Comparison of ENCODE assay signal across 10 cellular contexts in the genomic region with DNA sequence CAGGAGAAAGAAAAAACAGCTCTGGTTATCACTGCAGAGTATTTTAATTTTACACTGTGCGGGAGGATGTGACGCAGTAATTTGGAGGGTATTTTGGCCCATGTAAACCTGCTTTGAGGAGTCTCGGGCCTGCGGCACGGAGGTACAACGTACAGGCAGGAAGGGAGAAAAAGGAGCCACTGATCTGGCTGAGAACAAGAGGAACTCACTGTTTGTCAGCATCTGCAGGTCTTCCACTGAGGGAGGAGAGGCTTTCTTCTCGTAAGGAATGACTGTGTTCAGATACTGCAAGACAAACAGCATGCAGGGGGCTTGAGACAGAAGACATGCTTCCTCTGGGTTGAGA. TPM values are rescaled to one million over a fixed set of nuclear protein-coding genes. Genes with fewer than 3 reads are reported as not detected.
DNase-seq lines count a peak whose midpoint lies in the region; ATAC-seq and TF ChIP-seq lines count a peak whose summit lies in the region.
"Had no signal": no experiment of that assay in that cellular context is flagged by ENCODE, and none has a peak within 500 bp of the region (broad histone marks: within the 10 kb centered on the region; RNA-seq: fewer than 3 reads in every experiment).

No MANE protein-coding gene starts in this region.

- POLR2A ChIA-PET in activated CD4-positive, alpha-beta memory T cell treated with anti-CD3 and anti-CD28 coated beads, Interleukin-2, amount 10 ng/mL, durations not matched to agents 7 days and 5 days (lab: Charles Lee) = no interaction called here

- dilution Hi-C loops in mammary epithelial cell (cut with HindIII; ENCODE audit: low sequenced_read_pairs) = no loop called here

- TF ChIP-seq CTCF in mammary epithelial cell (conservative IDR thresholded peaks at IDR 0.05 in 1 of 2, IDR thresholded peaks at IDR 0.05 in 1 of 2; ENCODE audit: extremely low read depth in 1 of 2, insufficient read depth in 1 of 2, low read depth in 1 of 2, low read length in 2 of 2) (no peak), breast epithelium (IDR thresholded peaks at IDR 0.05) (no peak), neural crest cell (conservative IDR thresholded peaks at IDR 0.05) (no peak)

- 92% methylated on average over 7 of the region's 7 CpGs for WGBS in mammary epithelial cell (ENCODE audit: low coverage, missing lambda C conversion rate)

- peaks cover 46% of the 10 kb centered on the region for H3K4me1 Mint-ChIP-seq in neural crest cell
- H3K4me1 Mint-ChIP-seq in activated CD4-positive, alpha-beta memory T cell treated with anti-CD3 and anti-CD28 coated beads, Interleukin-2, amount 10 ng/mL, durations not matched to agents 7 days and 5 days = peaks cover 4% of the 10 kb centered on the region

- H3K27ac ChIP-seq in mammary epithelial cell (ENCODE audit: insufficient read depth, low read depth, low read length) (peak overlapping the region; percentile 19), breast epithelium (no peak overlapping the region)

- H3K4me2 ChIP-seq in mammary epithelial cell (ENCODE audit: insufficient read depth, low read depth, low read length) = no peak overlapping the region

- H3K9me3 ChIP-seq in mammary epithelial cell (replicated peaks; ENCODE audit: insufficient read depth, low read length) (no peaks in the 10 kb centered on the region), breast epithelium (no peaks in the 10 kb centered on the region)

- H3K27me3 Mint-ChIP-seq in neural crest cell (ENCODE audit: low read depth) = no peaks in the 10 kb centered on the region
- peaks cover 2% of the 10 kb centered on the region for H3K27me3 Mint-ChIP-seq in activated CD4-positive, alpha-beta memory T cell treated with anti-CD3 and anti-CD28 coated beads, Interleukin-2, amount 10 ng/mL, durations not matched to agents 7 days and 5 days
- H3K27me3 Mint-ChIP-seq: activated naive CD8-positive, alpha-beta T cell treated with anti-CD3 and anti-CD28 coated beads for 36 hours had no signal

- no peaks in the 10 kb centered on the region for H3K79me2 ChIP-seq in mammary epithelial cell (ENCODE audit: insufficient read depth, low read length)

- H3K4me1 ChIP-seq in mammary epithelial cell (ENCODE audit: insufficient read depth, low read length) (peaks cover 25% of the 10 kb centered on the region), breast epithelium (no peaks in the 10 kb centered on the region)

- H3K36me3 ChIP-seq in mammary epithelial cell (ENCODE audit: insufficient read depth, low read length) = peaks cover 15% of the 10 kb centered on the region
- H3K36me3 ChIP-seq in breast epithelium = no peaks in the 10 kb centered on the region

- in situ Hi-C loops in mammary epithelial cell (cut with MboI; ENCODE audit: low sequenced_read_pairs in 2 of 2) = no loop called here

- H3K36me3 Mint-ChIP-seq in neural crest cell (ENCODE audit: low read depth) = peaks cover 10% of the 10 kb centered on the region
- no peaks in the 10 kb centered on the region for H3K36me3 Mint-ChIP-seq in activated CD4-positive, alpha-beta memory T cell treated with anti-CD3 and anti-CD28 coated beads, Interleukin-2, amount 10 ng/mL, durations not matched to agents 7 days and 5 days (ENCODE audit: low read depth)
- H3K36me3 Mint-ChIP-seq: activated naive CD8-positive, alpha-beta T cell treated with anti-CD3 and anti-CD28 coated beads for 36 hours had no signal

- no peak for DNase-seq in mammary epithelial cell
- no peak for DNase-seq in breast epithelium (ENCODE audit: low spot score in 2 of 2)
- no peak for DNase-seq in Right ventricle myocardium superior
- DNase-seq in neural crest cell (ENCODE audit: low read depth, low spot score) = no peak
- no peak for DNase-seq in activated CD4-positive, alpha-beta memory T cell treated with anti-CD3 and anti-CD28 coated beads, Interleukin-2, amount 10 ng/mL, durations not matched to agents 7 days and 5 days
- DNase-seq in HuH-7.5 (ENCODE audit: low spot score) = no peak
- no peak for DNase-seq in NCI-H1417 (lab: John Stamatoyannopoulos, UW)
- DNase-seq: NCI-H2029 treated with DMSO at 0.1 percent for 48 hours had no signal

- H3K27ac Mint-ChIP-seq in neural crest cell (ENCODE audit: unreplicated experiment) = peak overlapping the region; percentile 90
- H3K27ac Mint-ChIP-seq in activated CD4-positive, alpha-beta memory T cell treated with anti-CD3 and anti-CD28 coated beads, Interleukin-2, amount 10 ng/mL, durations not matched to agents 7 days and 5 days = no peak overlapping the region
- H3K27ac Mint-ChIP-seq: activated naive CD8-positive, alpha-beta T cell treated with anti-CD3 and anti-CD28 coated beads for 36 hours had no signal

- H3K27me3 ChIP-seq in mammary epithelial cell (ENCODE audit: insufficient read depth, low read length) (no peaks in the 10 kb centered on the region), breast epithelium (no peaks in the 10 kb centered on the region)

- no peak overlapping the region for H3K4me3 ChIP-seq in mammary epithelial cell (replicated peaks in 1 of 3; ENCODE audit: insufficient read depth in 1 of 3, low read depth in 2 of 3, low read length in 3 of 3)
- H3K4me3 ChIP-seq in breast epithelium = no peak overlapping the region

- no peaks in the 10 kb centered on the region for H4K20me1 ChIP-seq in mammary epithelial cell (ENCODE audit: insufficient read depth, low read length)

- no peak overlapping the region for H3K4me3 Mint-ChIP-seq in neural crest cell
- H3K4me3 Mint-ChIP-seq in activated CD4-positive, alpha-beta memory T cell treated with anti-CD3 and anti-CD28 coated beads, Interleukin-2, amount 10 ng/mL, durations not matched to agents 7 days and 5 days = no peak overlapping the region
- H3K4me3 Mint-ChIP-seq: activated naive CD8-positive, alpha-beta T cell treated with anti-CD3 and anti-CD28 coated beads for 36 hours had no signal

- H3K9me3 Mint-ChIP-seq in neural crest cell = no peaks in the 10 kb centered on the region
- no peaks in the 10 kb centered on the region for H3K9me3 Mint-ChIP-seq in activated CD4-positive, alpha-beta memory T cell treated with anti-CD3 and anti-CD28 coated beads, Interleukin-2, amount 10 ng/mL, durations not matched to agents 7 days and 5 days
- H3K9me3 Mint-ChIP-seq: activated naive CD8-positive, alpha-beta T cell treated with anti-CD3 and anti-CD28 coated beads for 36 hours had no signal

- intact Hi-C loops in mammary epithelial cell (cut with micrococcal nuclease) = no loop called here
- intact Hi-C loops in breast epithelium (cut with DNase I; ENCODE audit: low total_unique reads) = no loop called here
- intact Hi-C loops in Right ventricle myocardium superior (cut with DNase I) = no loop called here

- TF ChIP-seq POLR2A in breast epithelium (IDR thresholded peaks at IDR 0.05) = no peak

- BruUV-seq in mammary epithelial cell (replicated peaks; lab: Mats Ljungman, UMichigan) = no TSS peak

- H3K9ac ChIP-seq in mammary epithelial cell (ENCODE audit: insufficient read depth, low read length) = no peak overlapping the region

- no peak overlapping the region for H2AFZ ChIP-seq in mammary epithelial cell (ENCODE audit: low read depth, low read length)

- ATAC-seq in Right ventricle myocardium superior (ENCODE audit: poor library complexity) (peak; percentile 26), HG03135 (IDR thresholded peaks at IDR 0.05; ENCODE audit: unreplicated experiment) (no peak)

- CTCF ChIA-PET in mammary epithelial cell (lab: Charles Lee; ENCODE audit: low non-redundant PET) = no interaction called here
- CTCF ChIA-PET in activated CD4-positive, alpha-beta memory T cell treated with anti-CD3 and anti-CD28 coated beads, Interleukin-2, amount 10 ng/mL, durations not matched to agents 7 days and 5 days (lab: Charles Lee) = interaction anchor here (0.5 to 3.1 kb wide), 9 partner anchors 8 to 488 kb away, joined by 3 to 13 read pairs (median 4); a partner anchor contains a TSS

RNA-seq across cellular contexts. Expression of a gene that starts 44.0 kb away (rescaled TPM):
- total RNA-seq in mammary epithelial cell (100 to 1,000 TPM in 1 of 2 donors, 10 to 100 TPM in 1; 82.2 to 230 TPM), breast epithelium (10 to 100 TPM in 2 of 3 donors, 1 to 10 TPM in 1; 4.8 to 20.8 (median 14.4) TPM), Right ventricle myocardium superior (41.9 TPM), neural crest cell (127 and 136 TPM in 2 replicates)
- polyA plus RNA-seq in mammary epithelial cell = 138 TPM
- polyA minus RNA-seq in mammary epithelial cell = 120 TPM
- 1 to 10 TPM; 2.1 to 2.3 TPM for total RNA-seq in activated CD4-positive, alpha-beta memory T cell treated with anti-CD3 and anti-CD28 coated beads, Interleukin-2, amount 10 ng/mL, durations not matched to agents 7 days and 5 days
